In genomic region chr2:89851583-89851905, GRCh38 we compare ENCODE assay signal across 21 cellular contexts.
A peak's percentile ranks its signal among the peaks of the same experiment; 100 is the strongest.
DNase-seq lines count a peak whose midpoint lies in the region; ATAC-seq and TF ChIP-seq lines count a peak whose summit lies in the region.
"Had no signal": no experiment of that assay in that cellular context is flagged by ENCODE, and none has a peak within 500 bp of the region (broad histone marks: within the 10 kb centered on the region; RNA-seq: fewer than 3 reads in every experiment).

No MANE protein-coding gene starts in this region.

- peak overlapping the region; percentile 66 for H3K4me2 ChIP-seq in Karpas-422 (ENCODE audit: low read depth, low read length, poor library complexity, severe bottlenecking)
- H3K4me2 ChIP-seq: PC-9 had no signal

- TF ChIP-seq POLR2A in upper lobe of left lung (IDR thresholded peaks at IDR 0.05), result no peak

- TF ChIP-seq CTCF in upper lobe of left lung (IDR thresholded peaks at IDR 0.05), result no peak

- H3K4me3 ChIP-seq in Karpas-422 (ENCODE audit: low read length) (peak overlapping the region; percentile 50), upper lobe of left lung (no peak overlapping the region), HAP-1 (no peak overlapping the region)
- H3K4me3 ChIP-seq: K562, MG63, PC-9 had no signal

- H3K36me3 ChIP-seq in Karpas-422 (ENCODE audit: insufficient read depth, low read length) (no peaks in the 10 kb centered on the region), upper lobe of left lung (no peaks in the 10 kb centered on the region), HAP-1 (replicated peaks) (no peaks in the 10 kb centered on the region)
- H3K36me3 ChIP-seq: MG63 had no signal

- in situ Hi-C loops in HAP-1 (cut with MboI; ENCODE audit: low sequenced_read_pairs), result no loop called here

- no peaks in the 10 kb centered on the region for H3K9me3 ChIP-seq in Karpas-422 (ENCODE audit: low read length)
- H3K9me3 ChIP-seq in upper lobe of left lung, result no peaks in the 10 kb centered on the region
- H3K9me3 ChIP-seq in HAP-1, result no peaks in the 10 kb centered on the region
- H3K9me3 ChIP-seq: MG63 had no signal

- no peaks in the 10 kb centered on the region for H4K20me1 ChIP-seq in Karpas-422 (ENCODE audit: insufficient read depth, low read depth, low read length)

- intact Hi-C loops in Right ventricle myocardium inferior (cut with DNase I) (no loop called here), Right ventricle myocardium superior (cut with DNase I) (no loop called here)

- H3K79me2 ChIP-seq in Karpas-422 (ENCODE audit: low read length), result no peaks in the 10 kb centered on the region

- 83 to 95% methylated on average over 1 of the region's 1 CpG for WGBS in upper lobe of left lung, 2 donors

- H3K4me1 ChIP-seq in Karpas-422 (ENCODE audit: low read length) (peaks cover 36% of the 10 kb centered on the region), upper lobe of left lung (no peaks in the 10 kb centered on the region), HAP-1 (no peaks in the 10 kb centered on the region)

- H3K27ac ChIP-seq in Karpas-422 (ENCODE audit: low read length) (0 out of 2 replicates have a peak overlapping the region, but pooled peaks have one; percentile 16), upper lobe of left lung (no peak overlapping the region)
- H3K27ac ChIP-seq: 22Rv1, PC-9 had no signal

- no peaks in the 10 kb centered on the region for H3K27me3 ChIP-seq in Karpas-422 (ENCODE audit: low read length)
- no peaks in the 10 kb centered on the region for H3K27me3 ChIP-seq in upper lobe of left lung
- no peaks in the 10 kb centered on the region; the same call in 1 of the 2 replicates for H3K27me3 ChIP-seq in HAP-1 (ENCODE audit: low read depth)

- H3K9me2 ChIP-seq in Karpas-422 (replicated peaks; ENCODE audit: insufficient read depth, low read length), result no peaks in the 10 kb centered on the region

- peak overlapping the region; percentile 15; the same call in 1 of the 2 replicates for H2AFZ ChIP-seq in Karpas-422 (ENCODE audit: low read length)
- H2AFZ ChIP-seq: PC-9 had no signal

- no peak for ATAC-seq in Right ventricle myocardium inferior
- ATAC-seq in Right ventricle myocardium superior (ENCODE audit: poor library complexity), result no peak
- ATAC-seq in upper lobe of left lung (ENCODE audit: low FRiP score in 2 of 2), result peak; percentile 5 to 8
- ATAC-seq in HG02840 (IDR thresholded peaks at IDR 0.05; ENCODE audit: low FRiP score, unreplicated experiment), result no peak
- ATAC-seq: K562 had no signal

- DNase-seq in Right ventricle myocardium inferior (ENCODE audit: missing footprints), result peak; percentile 22
- DNase-seq in Right ventricle myocardium superior, result no peak
- DNase-seq in Karpas-422, result peak; percentile 80
- DNase-seq in ecto neural progenitor cell (ENCODE audit: low spot score), result peak; percentile 17
- DNase-seq in upper lobe of left lung, result no peak
- no peak for DNase-seq in HAP-1 (ENCODE audit: low spot score in 2 of 2)
- no peak for DNase-seq in stimulated activated CD4-positive, alpha-beta T cell treated with anti-CD3 and anti-CD28 coated beads, Interleukin-2, amount 100 ng/mL, for 48 hours
- DNase-seq: Calu3; DMS79 treated with DMSO at 0.1 percent for 48 hours; MG63; NCI-H1694; NCI-H2029 treated with DMSO at 0.1 percent for 48 hours; NCI-H446 treated with DMSO at 0.1 percent for 48 hours; NCI-H526; NCI-H82; NK-92 treated with Interleukin-12 subunit alpha and Interleukin-12 subunit beta, amount 100 ng/mL, for 24 hours; PC-9; SHP77 treated with DMSO at 0.1 percent for 48 hours had no signal

- no peak for TF ChIP-seq EP300 in upper lobe of left lung (IDR thresholded peaks at IDR 0.05)

- H3K9ac ChIP-seq in Karpas-422 (ENCODE audit: low read length), result peak overlapping the region; percentile 48

Comparison
In these comparisons a context has a peak if more than half of its experiments do, and no peak if none do; other contexts are left out.
1. DNase-seq: peak in Right ventricle myocardium inferior (single experiment), Karpas-422 (single experiment) and ecto neural progenitor cell (single experiment); none in Right ventricle myocardium superior (single experiment), upper lobe of left lung (0 of 2), HAP-1 (0 of 2) and stimulated activated CD4-positive, alpha-beta T cell treated with anti-CD3 and anti-CD28 coated beads, Interleukin-2, amount 100 ng/mL, for 48 hours (0 of 2).
2. ATAC-seq: peak in upper lobe of left lung (2 of 2); none in Right ventricle myocardium inferior (single experiment), Right ventricle myocardium superior (single experiment) and HG02840 (single experiment).